8 cellular contexts compared by ENCODE assay signal in genomic region chr17:80454557-80455327, GRCh38. TPM values are rescaled to one million over a fixed set of nuclear protein-coding genes. Genes with fewer than 3 reads are reported as not detected.
DNase-seq lines count a peak whose midpoint lies in the region; ATAC-seq, FAIRE-seq and TF ChIP-seq lines count a peak whose summit lies in the region.

No MANE protein-coding gene starts in this region.

- peak; percentile 90 for ATAC-seq in GM18498 (IDR thresholded peaks at IDR 0.05; ENCODE audit: unreplicated experiment)
- peak; percentile 91 for ATAC-seq in HG02885 (IDR thresholded peaks at IDR 0.05; ENCODE audit: poor library complexity, unreplicated experiment)
- peak; percentile 88 to 90 (median 89) for ATAC-seq in psoas muscle

- 0 to 1% (median 0%) methylated on average over 55 to 87 of the region's 87 CpGs for WGBS in psoas muscle, 3 donors

- H3K4me3 ChIP-seq in right atrium auricular region, result peak overlapping the region; percentile 76 to 92
- H3K4me3 ChIP-seq in psoas muscle, result peak overlapping the region; percentile 79

- H3K36me3 Mint-ChIP-seq in T-helper 1 cell treated with Interleukin-12 subunit alpha and Interleukin-12 subunit beta and Interleukin-4 antibody, amounts not matched to agents 30 μg/mL and 1 μg/mL, for 36 hours (ENCODE audit: low read depth), result peaks cover 2% of the 10 kb centered on the region

- peak overlapping the region; percentile 94 for H3K27ac ChIP-seq in angular gyrus (ENCODE audit: low read depth, low read length)
- H3K27ac ChIP-seq in right atrium auricular region, result peak overlapping the region; percentile 96 to 100
- H3K27ac ChIP-seq in psoas muscle, result peak overlapping the region; percentile 98

- H3K27ac Mint-ChIP-seq in T-helper 1 cell treated with Interleukin-12 subunit alpha and Interleukin-12 subunit beta and Interleukin-4 antibody, amounts not matched to agents 30 μg/mL and 1 μg/mL, for 36 hours, result peak overlapping the region; percentile 94

- intact Hi-C loops in psoas muscle (cut with DNase I), result loop anchor here in 1 of 2 donors (2.0 kb wide), 1 partner anchor 378 kb away; no protein-coding TSS in a partner anchor

- peak; percentile 89 for DNase-seq in NCI-H1694 (lab: John Stamatoyannopoulos, UW)
- DNase-seq in right atrium auricular region (ENCODE audit: low spot score), result peak; percentile 95
- DNase-seq in psoas muscle, result peak; percentile 97 to 99
- DNase-seq in urothelium cell line (ENCODE audit: low spot score), result peak; percentile 100

- no peaks in the 10 kb centered on the region for H3K9me3 Mint-ChIP-seq in T-helper 1 cell treated with Interleukin-12 subunit alpha and Interleukin-12 subunit beta and Interleukin-4 antibody, amounts not matched to agents 30 μg/mL and 1 μg/mL, for 36 hours

- H3K4me3 Mint-ChIP-seq in T-helper 1 cell treated with Interleukin-12 subunit alpha and Interleukin-12 subunit beta and Interleukin-4 antibody, amounts not matched to agents 30 μg/mL and 1 μg/mL, for 36 hours, result peak overlapping the region; percentile 94

- H3K27me3 ChIP-seq in right atrium auricular region (no peaks in the 10 kb centered on the region), psoas muscle (ENCODE audit: insufficient read depth in 3 of 3, low read length in 2 of 3) (no peaks in the 10 kb centered on the region)

- peak; percentile 99 for FAIRE-seq in urothelium cell line (lab: Jason Lieb, UNC)

- TF ChIP-seq CTCF in right atrium auricular region (IDR thresholded peaks at IDR 0.05), result peak in 1 of 2 donors; percentile 16
- TF ChIP-seq CTCF in psoas muscle (IDR thresholded peaks at IDR 0.05), result no peak

- no peaks in the 10 kb centered on the region for H3K9me3 ChIP-seq in right atrium auricular region
- no peaks in the 10 kb centered on the region for H3K9me3 ChIP-seq in psoas muscle

- peaks cover 30% of the 10 kb centered on the region for H3K4me1 Mint-ChIP-seq in T-helper 1 cell treated with Interleukin-12 subunit alpha and Interleukin-12 subunit beta and Interleukin-4 antibody, amounts not matched to agents 30 μg/mL and 1 μg/mL, for 36 hours (ENCODE audit: low read depth)

- peaks cover 0 to 31% of the 10 kb centered on the region in 2 donors for H3K4me1 ChIP-seq in right atrium auricular region
- H3K4me1 ChIP-seq in psoas muscle, result peaks cover 30% of the 10 kb centered on the region

- H3K27me3 Mint-ChIP-seq in T-helper 1 cell treated with Interleukin-12 subunit alpha and Interleukin-12 subunit beta and Interleukin-4 antibody, amounts not matched to agents 30 μg/mL and 1 μg/mL, for 36 hours (ENCODE audit: low read depth), result peaks cover 21% of the 10 kb centered on the region

- no peaks in the 10 kb centered on the region for H3K36me3 ChIP-seq in right atrium auricular region
- no peaks in the 10 kb centered on the region for H3K36me3 ChIP-seq in psoas muscle (ENCODE audit: insufficient read depth in 1 of 2, low read depth in 1 of 2)

RNA-seq across cellular contexts. Expression of gene NPTX1, which starts 21.7 kb away (rescaled TPM):
- total RNA-seq in right atrium auricular region, result not detected
- total RNA-seq in psoas muscle, result under 1 TPM; 0.25 to 0.84 (median 0.61) TPM
- 1 to 10 TPM in 2 of 3 donors, under 1 TPM in 1; 0.30 to 1.3 (median 1.2) TPM for polyA plus RNA-seq in psoas muscle

RNA-seq across cellular contexts. Expression of gene ENDOV, which starts 39.8 kb away (rescaled TPM):
- 1 to 10 TPM; 3.8 to 4.9 TPM for total RNA-seq in right atrium auricular region
- total RNA-seq in psoas muscle, result 10 to 100 TPM; 12.0 to 23.7 (median 15.1) TPM
- 10 to 100 TPM; 12.2 to 24.3 (median 20.5) TPM for polyA plus RNA-seq in psoas muscle

Comparison
In these comparisons a context has a peak if more than half of its experiments do, and no peak if none do; other contexts are left out.
1. Peak in every context shown above with its lines: DNase-seq, ATAC-seq, H3K4me3 ChIP-seq and H3K27ac ChIP-seq.